2 cellular contexts compared by ENCODE assay signal in the genomic region with DNA sequence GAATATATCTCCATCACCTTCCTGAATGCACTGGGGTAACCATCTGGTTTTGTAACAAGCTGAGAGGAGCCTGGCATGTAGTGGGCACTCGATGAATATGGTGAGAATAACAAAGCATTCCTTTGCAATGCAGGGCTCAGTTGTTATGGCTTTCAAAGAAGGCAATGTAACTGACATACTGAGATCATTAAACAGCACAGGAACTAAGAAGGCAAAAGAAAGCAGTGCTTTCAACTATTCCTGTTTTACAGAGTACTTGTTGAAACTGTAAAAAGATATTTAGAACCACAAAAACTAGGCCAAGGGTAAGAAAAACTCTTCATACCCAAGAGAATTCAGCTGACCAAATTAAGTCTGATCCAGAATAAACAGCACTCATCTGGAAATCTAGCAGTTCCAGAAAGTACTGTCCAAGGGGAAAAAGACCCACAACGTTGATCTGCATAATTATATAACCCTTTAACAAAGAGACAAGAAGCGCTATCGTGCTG.
TF ChIP-seq lines count a peak whose summit lies in the region.

No MANE protein-coding gene starts in this region.

TF ChIP-seq in IMR-90, 13 proteins besides CTCF, POLR2A, EP300 and RAD21:
- TF ChIP-seq BHLHE40 (IDR thresholded peaks at IDR 0.05; ENCODE audit: low read depth, low read length) = no peak
- no peak for TF ChIP-seq CEBPB (IDR thresholded peaks at IDR 0.05; ENCODE audit: low read depth, low read length)
- TF ChIP-seq RFX5 (IDR thresholded peaks at IDR 0.05; ENCODE audit: low read depth, low read length) = no peak
- TF ChIP-seq MXI1 (IDR thresholded peaks at IDR 0.05; ENCODE audit: borderline replicate concordance, low read depth, low read length) = no peak
- TF ChIP-seq ELK1 (IDR thresholded peaks at IDR 0.05; ENCODE audit: borderline replicate concordance, low read depth, low read length) = no peak
- TF ChIP-seq RCOR1 (IDR thresholded peaks at IDR 0.05; ENCODE audit: insufficient replicate concordance, low read length) = no peak
- TF ChIP-seq, protein P1, sequence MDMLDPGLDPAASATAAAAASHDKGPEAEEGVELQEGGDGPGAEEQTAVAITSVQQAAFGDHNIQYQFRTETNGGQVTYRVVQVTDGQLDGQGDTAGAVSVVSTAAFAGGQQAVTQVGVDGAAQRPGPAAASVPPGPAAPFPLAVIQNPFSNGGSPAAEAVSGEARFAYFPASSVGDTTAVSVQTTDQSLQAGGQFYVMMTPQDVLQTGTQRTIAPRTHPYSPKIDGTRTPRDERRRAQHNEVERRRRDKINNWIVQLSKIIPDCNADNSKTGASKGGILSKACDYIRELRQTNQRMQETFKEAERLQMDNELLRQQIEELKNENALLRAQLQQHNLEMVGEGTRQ (IDR thresholded peaks at IDR 0.05; ENCODE audit: low read depth, low read length) = no peak
- no peak for TF ChIP-seq SMC3 (IDR thresholded peaks at IDR 0.05; ENCODE audit: low read depth, low read length)
- TF ChIP-seq NFE2L2 (IDR thresholded peaks at IDR 0.05; ENCODE audit: low read depth, low read length) = no peak
- TF ChIP-seq MAZ (IDR thresholded peaks at IDR 0.05; ENCODE audit: borderline replicate concordance, low read depth, low read length) = no peak
- TF ChIP-seq CHD1 (IDR thresholded peaks at IDR 0.05; ENCODE audit: low read depth, low read length) = no peak
- no peak for TF ChIP-seq MAFK (IDR thresholded peaks at IDR 0.05; ENCODE audit: low read depth, low read length)
- no peak for TF ChIP-seq FOS (IDR thresholded peaks at IDR 0.05; ENCODE audit: low read depth, low read length)
TF ChIP-seq in IMR-90: peak in this region for 0.

TF ChIP-seq in HepG2, 621 proteins besides CTCF, POLR2A, EP300 and RAD21:
- TF ChIP-seq RXRB (CRISPR knock-in tag; IDR thresholded peaks at IDR 0.05; ENCODE audit: borderline replicate concordance) (no peak), NKX3-1 (CRISPR knock-in tag; IDR thresholded peaks at IDR 0.05) (no peak), ZNF335 (CRISPR knock-in tag; IDR thresholded peaks at IDR 0.05) (no peak)
- TF ChIP-seq, protein P2, sequence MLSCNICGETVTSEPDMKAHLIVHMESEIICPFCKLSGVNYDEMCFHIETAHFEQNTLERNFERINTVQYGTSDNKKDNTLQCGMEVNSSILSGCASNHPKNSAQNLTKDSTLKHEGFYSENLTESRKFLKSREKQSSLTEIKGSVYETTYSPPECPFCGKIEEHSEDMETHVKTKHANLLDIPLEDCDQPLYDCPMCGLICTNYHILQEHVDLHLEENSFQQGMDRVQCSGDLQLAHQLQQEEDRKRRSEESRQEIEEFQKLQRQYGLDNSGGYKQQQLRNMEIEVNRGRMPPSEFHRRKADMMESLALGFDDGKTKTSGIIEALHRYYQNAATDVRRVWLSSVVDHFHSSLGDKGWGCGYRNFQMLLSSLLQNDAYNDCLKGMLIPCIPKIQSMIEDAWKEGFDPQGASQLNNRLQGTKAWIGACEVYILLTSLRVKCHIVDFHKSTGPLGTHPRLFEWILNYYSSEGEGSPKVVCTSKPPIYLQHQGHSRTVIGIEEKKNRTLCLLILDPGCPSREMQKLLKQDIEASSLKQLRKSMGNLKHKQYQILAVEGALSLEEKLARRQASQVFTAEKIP (CRISPR knock-in tag; IDR thresholded peaks at IDR 0.05; ENCODE audit: borderline replicate concordance) = no peak
